Comparison of ENCODE assay signal across 1 cellular context in the genomic region with DNA sequence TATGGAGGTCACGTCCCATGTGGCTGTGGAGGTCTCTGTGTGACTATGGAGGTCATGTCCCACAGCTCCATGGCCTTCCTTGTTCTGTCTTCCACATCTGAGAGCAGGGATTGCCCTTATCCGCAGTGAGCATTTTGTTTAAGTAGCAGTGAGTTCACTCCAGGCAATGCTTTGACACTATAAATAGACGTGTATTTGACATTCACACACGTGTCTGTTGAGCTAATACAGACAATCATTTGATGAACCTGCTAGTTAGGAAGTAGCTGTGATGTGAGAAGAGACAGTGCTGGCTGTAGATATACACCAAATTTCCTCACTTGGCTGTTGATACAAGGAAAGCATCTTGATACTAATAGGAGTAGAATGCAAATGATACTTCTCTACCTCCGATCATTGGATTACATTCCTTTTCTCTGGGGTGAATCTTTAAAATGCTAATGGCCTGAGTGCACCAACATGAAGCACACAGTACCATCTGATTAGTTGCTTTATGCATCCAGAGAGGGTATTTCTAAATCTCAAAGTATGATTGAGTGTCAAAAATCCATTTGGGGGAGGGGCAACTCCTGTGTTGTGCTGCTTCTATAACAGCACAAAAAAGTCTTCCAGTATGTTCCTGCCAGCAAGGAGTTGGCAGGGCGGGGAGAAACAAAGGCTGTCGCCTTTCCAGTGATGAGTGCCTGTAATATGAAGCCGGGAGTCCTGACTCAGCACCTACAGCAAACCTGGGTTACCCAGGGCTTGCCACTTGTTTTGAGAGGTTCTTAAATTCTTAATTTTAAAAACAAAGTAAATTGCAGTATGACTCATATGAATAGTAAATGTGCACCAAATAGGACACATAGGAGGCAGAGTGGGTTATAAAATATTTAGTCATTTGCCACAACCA.
TF ChIP-seq lines count a peak whose summit lies in the region.

No MANE protein-coding gene starts in this region.

TF ChIP-seq in IMR-90, 13 proteins besides CTCF, POLR2A, EP300 and RAD21:
- peak; percentile 87 for TF ChIP-seq MAFK (IDR thresholded peaks at IDR 0.05; ENCODE audit: low read depth, low read length)
- TF ChIP-seq MAZ (IDR thresholded peaks at IDR 0.05; ENCODE audit: borderline replicate concordance, low read depth, low read length): no peak
- TF ChIP-seq CHD1 (IDR thresholded peaks at IDR 0.05; ENCODE audit: low read depth, low read length): no peak
- TF ChIP-seq FOS (IDR thresholded peaks at IDR 0.05; ENCODE audit: low read depth, low read length): peak; percentile 23; the same call in 1 of the 2 replicates
- TF ChIP-seq RFX5 (IDR thresholded peaks at IDR 0.05; ENCODE audit: low read depth, low read length): no peak
- no peak for TF ChIP-seq RCOR1 (IDR thresholded peaks at IDR 0.05; ENCODE audit: insufficient replicate concordance, low read length)
- TF ChIP-seq NFE2L2 (IDR thresholded peaks at IDR 0.05; ENCODE audit: low read depth, low read length): peak; percentile 65; the same call in 1 of the 2 replicates
- no peak for TF ChIP-seq CEBPB (IDR thresholded peaks at IDR 0.05; ENCODE audit: low read depth, low read length)
- TF ChIP-seq ELK1 (IDR thresholded peaks at IDR 0.05; ENCODE audit: borderline replicate concordance, low read depth, low read length): no peak
- TF ChIP-seq BHLHE40 (IDR thresholded peaks at IDR 0.05; ENCODE audit: low read depth, low read length): no peak
- no peak for TF ChIP-seq SMC3 (IDR thresholded peaks at IDR 0.05; ENCODE audit: low read depth, low read length)
- TF ChIP-seq, protein P1, sequence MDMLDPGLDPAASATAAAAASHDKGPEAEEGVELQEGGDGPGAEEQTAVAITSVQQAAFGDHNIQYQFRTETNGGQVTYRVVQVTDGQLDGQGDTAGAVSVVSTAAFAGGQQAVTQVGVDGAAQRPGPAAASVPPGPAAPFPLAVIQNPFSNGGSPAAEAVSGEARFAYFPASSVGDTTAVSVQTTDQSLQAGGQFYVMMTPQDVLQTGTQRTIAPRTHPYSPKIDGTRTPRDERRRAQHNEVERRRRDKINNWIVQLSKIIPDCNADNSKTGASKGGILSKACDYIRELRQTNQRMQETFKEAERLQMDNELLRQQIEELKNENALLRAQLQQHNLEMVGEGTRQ (IDR thresholded peaks at IDR 0.05; ENCODE audit: low read depth, low read length): no peak
- peak; percentile 87 for TF ChIP-seq MXI1 (IDR thresholded peaks at IDR 0.05; ENCODE audit: borderline replicate concordance, low read depth, low read length)
TF ChIP-seq in IMR-90: peak in this region for 4.
